16 cellular contexts compared by ENCODE assay signal in genomic region chr17:19619705-19620325, GRCh38. TPM values are rescaled to one million over a fixed set of nuclear protein-coding genes. Genes with fewer than 3 reads are reported as not detected.
DNase-seq lines count a peak whose midpoint lies in the region; ATAC-seq, FAIRE-seq and TF ChIP-seq lines count a peak whose summit lies in the region.
"Had no signal": no experiment of that assay in that cellular context is flagged by ENCODE, and none has a peak within 500 bp of the region (broad histone marks: within the 10 kb centered on the region; RNA-seq: fewer than 3 reads in every experiment).

No MANE protein-coding gene starts in this region.

- ATAC-seq in A549 (no peak), GM21423 (IDR thresholded peaks at IDR 0.05; ENCODE audit: unreplicated experiment) (no peak), GM19467 (IDR thresholded peaks at IDR 0.05; ENCODE audit: unreplicated experiment) (no peak)
- ATAC-seq: HCT116 had no signal

- TF ChIP-seq CTCF in A549 (IDR thresholded peaks at IDR 0.05) (no peak), HEK293 (tag by site-specific recombination; IDR thresholded peaks at IDR 0.05) (no peak)

- TF ChIP-seq EP300 in A549 (IDR thresholded peaks at IDR 0.05), result no peak

- peak in 1 of 2 experiments; percentile 43 for DNase-seq in A549 (ENCODE audit: low read depth in 1 of 2, low spot score in 1 of 2)
- DNase-seq in OCI-M1 (lab: John Stamatoyannopoulos, UW), result peak; percentile 3
- DNase-seq in left kidney (ENCODE audit: low read depth, low spot score), result peak; percentile 24
- no peak for DNase-seq in NCI-H1105 treated with DMSO at 0.1 percent for 48 hours (lab: John Stamatoyannopoulos, UW)
- DNase-seq: C1 segment of cervical spinal cord; CD4-positive, alpha-beta T cell; DND-41; GDM1; IMR-90; KG1 had no signal

- H3K36me3 ChIP-seq in HEK293 (ENCODE audit: control insufficient read depth in 2 of 2, insufficient read depth in 1 of 2, low read length in 2 of 2), result no peaks in the 10 kb centered on the region

- FAIRE-seq in A549 (lab: Jason Lieb, UNC), result no peak
- FAIRE-seq: GM12892, H54 had no signal

- whole genome bisulfite sequencing in A549 (ENCODE audit: missing lambda C conversion rate), result 63% methylated on average over 2 of the region's 2 CpGs

- CTCF ChIA-PET in A549 (lab: Yijun Ruan, JAX) (interaction anchor here (0.7 to 1.8 kb wide), 4 partner anchors 20 to 257 kb away, joined by 3 to 4 read pairs (median 3); partner anchors contain the start of gene B9D1), HEK293 (lab: Yijun Ruan, JAX) (interaction anchor here (0.9 kb wide), 1 partner anchor 147 kb away, joined by 3 read pairs; no protein-coding TSS in a partner anchor)

- H3K4me2 ChIP-seq in A549, result no peak overlapping the region

- H3K4me1 ChIP-seq in A549, result no peaks in the 10 kb centered on the region
- no peaks in the 10 kb centered on the region for H3K4me1 ChIP-seq in HEK293 (ENCODE audit: control insufficient read depth, insufficient read depth, low read length)

- POLR2A ChIA-PET in A549 (lab: Yijun Ruan, JAX), result no interaction called here
- POLR2A ChIA-PET in HEK293 (lab: Yijun Ruan, JAX), result no interaction called here

- no peak overlapping the region for H3K27ac ChIP-seq in A549
- no peak overlapping the region for H3K27ac ChIP-seq in HEK293 (ENCODE audit: extremely low read depth, low read depth, low read length)

- no peak for TF ChIP-seq POLR2A in A549 (IDR thresholded peaks at IDR 0.05; ENCODE audit: low read length)

- peaks cover 42% of the 10 kb centered on the region for H3K9me3 ChIP-seq in A549
- peaks cover 7% of the 10 kb centered on the region; the same call in 1 of the 2 replicates for H3K9me3 ChIP-seq in HEK293 (ENCODE audit: control insufficient read depth, insufficient read depth, low read depth, low read length)

- H3K4me3 ChIP-seq in A549, result no peak overlapping the region
- H3K4me3 ChIP-seq in HEK293 (ENCODE audit: low read depth, low read length), result no peak overlapping the region

- no peak for TF ChIP-seq RAD21 in A549 (conservative IDR thresholded peaks at IDR 0.05 in 1 of 2, IDR thresholded peaks at IDR 0.05 in 1 of 2)

TF ChIP-seq in A549, 52 proteins besides CTCF, POLR2A, EP300 and RAD21:
- TF ChIP-seq RARB (CRISPR knock-in tag; IDR thresholded peaks at IDR 0.05), result no peak
- no peak for TF ChIP-seq ZNF302 (CRISPR knock-in tag; IDR thresholded peaks at IDR 0.05)
- 0 out of 2 replicates have a peak, but pooled peaks have one; percentile 22 for TF ChIP-seq HMGXB4 (CRISPR knock-in tag; IDR thresholded peaks at IDR 0.05; ENCODE audit: borderline replicate concordance)
- TF ChIP-seq MAX (IDR thresholded peaks at IDR 0.05), result no peak
- no peak for TF ChIP-seq TP53 (CRISPR knock-in tag; IDR thresholded peaks at IDR 0.05)
- no peak for TF ChIP-seq NR3C1 (IDR thresholded peaks at IDR 0.05)
TF ChIP-seq in A549: peak in this region for 1.

TF ChIP-seq in HEK293, 187 proteins besides CTCF, POLR2A, EP300 and RAD21:
- TF ChIP-seq ZNF529 (tag by site-specific recombination; IDR thresholded peaks at IDR 0.05; ENCODE audit: insufficient replicate concordance) (peak; percentile 11), ZNF792 (tag by site-specific recombination; IDR thresholded peaks at IDR 0.05) (no peak), REPIN1 (tag by site-specific recombination; IDR thresholded peaks at IDR 0.05; ENCODE audit: low read depth) (no peak), KLF8 (tag by site-specific recombination; IDR thresholded peaks at IDR 0.05) (peak; percentile 13; the same call in 1 of the 2 replicates), ZNF558 (tag by site-specific recombination; IDR thresholded peaks at IDR 0.05) (peak; percentile 100), ZNF610 (tag by site-specific recombination; IDR thresholded peaks at IDR 0.05; ENCODE audit: borderline replicate concordance) (peak; percentile 64; the same call in 1 of the 2 replicates), SETDB1 (IDR thresholded peaks at IDR 0.05; ENCODE audit: insufficient read length, low read length) (peak; percentile 75)

RNA-seq across cellular contexts. Expression of gene ALDH3A2, which starts 28.7 kb away (rescaled TPM):
- polyA plus RNA-seq in A549 (2011; rRNA removed), result 195 and 225 TPM in 2 replicates
- 90.7 and 101 TPM in 2 replicates for polyA plus RNA-seq in A549 (2012; cell fraction: cytosol; rRNA removed)
- polyA plus RNA-seq in A549 (2012; cell fraction: nucleus; rRNA removed), result 159 and 162 TPM in 2 replicates
- polyA plus RNA-seq in A549 (2017; fragmentation: RNase III; extraction: RNeasy Plus Mini Kit Qiagen cat#74134 plus additional on column Dnase treatment), result 140 to 142 TPM (median 140 TPM) in 3 replicates
- 110 and 113 TPM in 2 replicates for polyA minus RNA-seq in A549 (2011; rRNA and poly(A)+ RNA removed)
